ENCODE assay signal across 18 cellular contexts in the genomic region with DNA sequence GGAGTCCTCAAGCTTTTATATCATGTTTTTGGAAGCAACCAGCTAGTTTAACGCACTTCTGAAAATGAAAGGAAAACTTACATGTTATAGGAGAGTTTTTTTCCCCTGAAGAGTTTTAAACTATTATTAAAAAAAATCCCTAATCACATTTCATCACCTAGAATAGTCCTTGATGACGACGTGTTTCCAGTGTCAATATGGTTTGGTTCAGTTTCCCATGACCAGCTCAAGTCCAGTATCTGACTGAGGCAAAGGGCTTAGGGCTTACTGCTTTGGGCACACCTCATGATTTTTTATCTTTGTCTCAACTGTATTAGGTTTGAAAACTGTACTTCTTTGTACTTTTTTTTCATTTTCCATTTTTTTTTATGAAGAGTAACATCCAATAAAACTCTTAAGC. TPM values are rescaled to one million over a fixed set of nuclear protein-coding genes. Genes with fewer than 3 reads are reported as not detected.
DNase-seq lines count a peak whose midpoint lies in the region; ATAC-seq, FAIRE-seq and TF ChIP-seq lines count a peak whose summit lies in the region.
"Had no signal": no experiment of that assay in that cellular context is flagged by ENCODE, and none has a peak within 500 bp of the region (broad histone marks: within the 10 kb centered on the region; RNA-seq: fewer than 3 reads in every experiment).

No MANE protein-coding gene starts in this region.

- H3K79me2 ChIP-seq in GM12878 (ENCODE audit: control insufficient read depth, insufficient read depth, low read length): peaks cover 68% of the 10 kb centered on the region

- H3K4me3 ChIP-seq in HEK293 (ENCODE audit: low read depth, low read length): no peak overlapping the region
- H3K4me3 ChIP-seq in GM12878: 0 out of 2 replicates have a peak overlapping the region, but pooled peaks have one; percentile 3
- H3K4me3 ChIP-seq: left ventricle myocardium inferior, tibial nerve had no signal

- CTCF ChIA-PET in HEK293 (lab: Yijun Ruan, JAX) (interaction anchor here (0.7 to 4.6 kb wide), 4 partner anchors 12 to 326 kb away, joined by 3 to 33 read pairs (median 3); no protein-coding TSS in a partner anchor), GM12878 (lab: Yijun Ruan, JAX) (interaction anchor here (0.9 to 2.8 kb wide), 3 partner anchors 12 to 37 kb away, joined by 4 to 18 read pairs (median 4); partner anchors contain the start of gene URI1)

- intact Hi-C loops in GM12878 (cut with micrococcal nuclease; ENCODE audit: unreplicated experiment): no loop called here

- TF ChIP-seq RAD21 in GM12878 (IDR thresholded peaks at IDR 0.05; ENCODE audit: insufficient read depth, low read depth, low read length): no peak

- TF ChIP-seq EP300 in GM12878 (IDR thresholded peaks at IDR 0.05; ENCODE audit: borderline replicate concordance in 1 of 2, control insufficient read depth in 1 of 2, low read depth in 2 of 2, low read length in 2 of 2): no peak

- H3K27ac ChIP-seq in HEK293 (ENCODE audit: extremely low read depth, low read depth, low read length) (no peak overlapping the region), GM12878 (ENCODE audit: control insufficient read depth, insufficient read depth) (peak overlapping the region; percentile 42)
- H3K27ac ChIP-seq: left ventricle myocardium inferior, tibial nerve had no signal

- no peak for TF ChIP-seq CTCF in HEK293 (tag by site-specific recombination; IDR thresholded peaks at IDR 0.05)
- TF ChIP-seq CTCF in GM12878 (IDR thresholded peaks at IDR 0.05 in 2 of 3, conservative IDR thresholded peaks at IDR 0.05 in 1 of 3; ENCODE audit: control insufficient read depth in 2 of 3, extremely low read depth in 1 of 3, insufficient read depth in 1 of 3, low read depth in 3 of 3, low read length in 3 of 3): no peak

- no peak for FAIRE-seq in GM12878 (lab: Jason Lieb, UNC)

- no peaks in the 10 kb centered on the region for H3K27me3 Mint-ChIP-seq in stimulated activated naive CD8-positive, alpha-beta T cell treated with anti-CD3 and anti-CD28 coated beads, Interleukin-15, Interleukin-2, amounts not matched to agents 100 ng/mL and 50 ng/mL, for 24 hours
- H3K27me3 Mint-ChIP-seq in stimulated activated naive CD8-positive, alpha-beta T cell treated with anti-CD3 and anti-CD28 coated beads, Interleukin-15, amount 100 ng/mL, for 72 hours: no peaks in the 10 kb centered on the region

- peak overlapping the region; percentile 1 for H3K27ac Mint-ChIP-seq in stimulated activated naive CD8-positive, alpha-beta T cell treated with anti-CD3 and anti-CD28 coated beads, Interleukin-15, Interleukin-2, amounts not matched to agents 100 ng/mL and 50 ng/mL, for 24 hours
- H3K27ac Mint-ChIP-seq in stimulated activated naive CD8-positive, alpha-beta T cell treated with anti-CD3 and anti-CD28 coated beads, Interleukin-15, amount 100 ng/mL, for 72 hours: peak overlapping the region; percentile 19 to 25

- no peaks in the 10 kb centered on the region for H3K27me3 ChIP-seq in GM12878 (replicated peaks in 1 of 2; ENCODE audit: control insufficient read depth in 2 of 2, insufficient read depth in 2 of 2, low read length in 1 of 2)
- H3K27me3 ChIP-seq: tibial nerve had no signal

- H3K36me3 ChIP-seq in HEK293 (ENCODE audit: control insufficient read depth in 2 of 2, insufficient read depth in 1 of 2, low read length in 2 of 2) (peaks cover 0 to 4% of the 10 kb centered on the region in 2 experiments; a peak in 1 of 3 replicates), GM12878 (ENCODE audit: control insufficient read depth in 2 of 2, insufficient read depth in 2 of 2, low read length in 1 of 2) (no peaks in the 10 kb centered on the region)
- H3K36me3 ChIP-seq: left ventricle myocardium inferior, tibial nerve had no signal

- peak overlapping the region; percentile 40 for H3K4me2 ChIP-seq in GM12878 (ENCODE audit: control insufficient read depth, insufficient read depth)

- H3K9me3 ChIP-seq in HEK293 (ENCODE audit: control insufficient read depth, insufficient read depth, low read depth, low read length): no peaks in the 10 kb centered on the region
- no peaks in the 10 kb centered on the region; the same call in 1 of the 3 replicates for H3K9me3 ChIP-seq in GM12878 (replicated peaks; ENCODE audit: control insufficient read depth, insufficient read depth, low read length)
- H3K9me3 ChIP-seq: left ventricle myocardium inferior, tibial nerve had no signal

- no peak overlapping the region for H3K9ac ChIP-seq in GM12878 (ENCODE audit: control insufficient read depth, insufficient read depth, low read length)

- POLR2A ChIA-PET in HEK293 (lab: Yijun Ruan, JAX): interaction anchor here (0.9 kb wide), 1 partner anchor 32 kb away, joined by 3 read pairs; no protein-coding TSS in a partner anchor
- POLR2A ChIA-PET in GM12878 (lab: Charles Lee): interaction anchor here (0.7 to 0.9 kb wide), 2 partner anchors 10 to 32 kb away, joined by 3 read pairs; no protein-coding TSS in a partner anchor

- no peak for DNase-seq in stimulated activated naive CD8-positive, alpha-beta T cell treated with anti-CD3 and anti-CD28 coated beads, Interleukin-15, Interleukin-2, amounts not matched to agents 100 U/mL and 50 U/mL, for 24 hours
- DNase-seq in GM12878 (ENCODE audit: low read depth, low spot score): no peak
- DNase-seq in stimulated activated naive CD8-positive, alpha-beta T cell treated with anti-CD3 and anti-CD28 coated beads, Interleukin-15, amount 100 ng/mL, for 72 hours: no peak
- DNase-seq in MV-4-11 (lab: John Stamatoyannopoulos, UW): no peak
- DNase-seq in germinal center (ENCODE audit: low spot score): no peak
- DNase-seq: AML-193, GDM1, Karpas-422, left ventricle myocardium inferior, NCI-H1436 treated with DMSO at 0.1 percent for 48 hours, NCI-H2227 treated with DMSO at 0.1 percent for 48 hours, posterior cingulate gyrus, T-helper 1 cell had no signal

- RAD21 ChIA-PET in GM12878 (lab: Charles Lee; ENCODE audit: unreplicated experiment): interaction anchor here (1.0 to 1.1 kb wide), 2 partner anchors 36 to 52 kb away, joined by 3 to 4 read pairs; partner anchors contain the start of gene URI1

- peaks cover 14% of the 10 kb centered on the region for H3K36me3 Mint-ChIP-seq in stimulated activated naive CD8-positive, alpha-beta T cell treated with anti-CD3 and anti-CD28 coated beads, Interleukin-15, Interleukin-2, amounts not matched to agents 100 ng/mL and 50 ng/mL, for 24 hours (ENCODE audit: low read depth)

- in situ Hi-C loops in GM12878 (cut with MboI): no loop called here

- peaks cover 66% of the 10 kb centered on the region for H3K4me1 Mint-ChIP-seq in stimulated activated naive CD8-positive, alpha-beta T cell treated with anti-CD3 and anti-CD28 coated beads, Interleukin-15, Interleukin-2, amounts not matched to agents 100 ng/mL and 50 ng/mL, for 24 hours (ENCODE audit: low read depth)
- H3K4me1 Mint-ChIP-seq in stimulated activated naive CD8-positive, alpha-beta T cell treated with anti-CD3 and anti-CD28 coated beads, Interleukin-15, amount 100 ng/mL, for 72 hours: peaks cover 58% of the 10 kb centered on the region

- ATAC-seq in stimulated activated naive CD8-positive, alpha-beta T cell treated with anti-CD3 and anti-CD28 coated beads, Interleukin-15, Interleukin-2, amounts not matched to agents 100 U/mL and 50 U/mL, for 24 hours: no peak
- peak; percentile 69 for ATAC-seq in GM12878
- ATAC-seq in stimulated activated naive CD8-positive, alpha-beta T cell treated with anti-CD3 and anti-CD28 coated beads, Interleukin-15, amount 100 ng/mL, for 72 hours: peak; percentile 63
- ATAC-seq in GM21390 (IDR thresholded peaks at IDR 0.05; ENCODE audit: unreplicated experiment): no peak
- ATAC-seq: Right ventricle myocardium inferior had no signal

- WGBS in GM12878 (ENCODE audit: insufficient coverage, insufficient replicate concordance, low lambda C conversion rate, missing lambda C conversion rate): 99% methylated on average over 3 of the region's 3 CpGs

- H2AFZ ChIP-seq in GM12878 (ENCODE audit: control insufficient read depth, low read depth, low read length): no peak overlapping the region

- no peak for TF ChIP-seq POLR2A in GM12878 (IDR thresholded peaks at IDR 0.05; ENCODE audit: low read depth, low read length)

- H3K4me1 ChIP-seq in HEK293 (ENCODE audit: control insufficient read depth, insufficient read depth, low read length) (peaks cover 48% of the 10 kb centered on the region), GM12878 (ENCODE audit: control insufficient read depth, insufficient read depth, low read length) (no peaks in the 10 kb centered on the region)

- SMC1A ChIA-PET in GM12878 (lab: Charles Lee; ENCODE audit: uncharacterized antibody, unreplicated experiment): interaction anchor here (0.7 to 1.9 kb wide), 10 partner anchors 8 to 52 kb away, joined by 3 to 10 read pairs (median 4); no protein-coding TSS in a partner anchor

- no TSS peak for BruUV-seq in GM12878 (replicated peaks; lab: Mats Ljungman, UMichigan)

- H3K9me3 Mint-ChIP-seq in stimulated activated naive CD8-positive, alpha-beta T cell treated with anti-CD3 and anti-CD28 coated beads, Interleukin-15, Interleukin-2, amounts not matched to agents 100 ng/mL and 50 ng/mL, for 24 hours: no peaks in the 10 kb centered on the region
- H3K9me3 Mint-ChIP-seq in stimulated activated naive CD8-positive, alpha-beta T cell treated with anti-CD3 and anti-CD28 coated beads, Interleukin-15, amount 100 ng/mL, for 72 hours: no peaks in the 10 kb centered on the region

- no peaks in the 10 kb centered on the region for H4K20me1 ChIP-seq in GM12878 (ENCODE audit: control insufficient read depth, insufficient read depth)

- peak overlapping the region; percentile 37 for H3K4me3 Mint-ChIP-seq in stimulated activated naive CD8-positive, alpha-beta T cell treated with anti-CD3 and anti-CD28 coated beads, Interleukin-15, Interleukin-2, amounts not matched to agents 100 ng/mL and 50 ng/mL, for 24 hours
- H3K4me3 Mint-ChIP-seq in stimulated activated naive CD8-positive, alpha-beta T cell treated with anti-CD3 and anti-CD28 coated beads, Interleukin-15, amount 100 ng/mL, for 72 hours: peak overlapping the region; percentile 41 to 59

RNA-seq across cellular contexts. Expression of gene URI1, which starts 36.1 kb away (rescaled TPM):
- 108 and 110 TPM in 2 replicates for total RNA-seq in GM12878 (2013; cell fraction: nucleolus; rRNA removed)
- total RNA-seq in GM12878 (2014; rRNA removed) (45.0 and 53.7 TPM in 2 replicates), GM12878 (2014; rRNA removed; fragmentation: Illumina TruSeq; extraction: Trizol) (71.5 and 72.2 TPM in 2 replicates), GM12878 (2021) (59.3 and 63.8 TPM in 2 replicates)
- polyA plus RNA-seq in GM12878 (2011; ENCODE audit: low read depth): 33.4 TPM
- polyA plus RNA-seq in GM12878 (2011; rRNA removed) (94.2 and 131 TPM in 2 replicates), GM12878 (2014; fragmentation: Illumina TruSeq; extraction: Trizol) (72.5 and 91.8 TPM in 2 replicates), GM12878 (2014; fragmentation: Nextera tagmentation; extraction: Ambion mirVana) (10 to 100 TPM; 19.6 to 30.4 TPM), GM12878 (2014; rRNA removed) (48.1 and 50.8 TPM in 2 replicates), GM12878 (2016; fragmentation: Nextera tagmentation; extraction: Ambion mirVana) (10 to 100 TPM; 15.2 to 16.8 TPM)
- polyA plus RNA-seq in GM12878 (2011; cell fraction: cytosol; rRNA removed): 28.8 and 31.4 TPM in 2 replicates
- 53.1 and 54.4 TPM in 2 replicates for polyA plus RNA-seq in GM12878 (2011; cell fraction: nucleus; rRNA removed)
- 44.6 and 52.6 TPM in 2 replicates for polyA plus RNA-seq in GM12878 (2012)
- 58.7 and 178 TPM in 2 replicates for polyA minus RNA-seq in GM12878 (2011; rRNA and poly(A)+ RNA removed)
- polyA minus RNA-seq in GM12878 (2011; cell fraction: cytosol; rRNA and poly(A)+ RNA removed): 24.7 and 27.6 TPM in 2 replicates
- polyA minus RNA-seq in GM12878 (2011; cell fraction: nucleus; rRNA and poly(A)+ RNA removed): 45.5 and 76.9 TPM in 2 replicates

Comparison
In these comparisons a context has a peak if more than half of its experiments do, and no peak if none do; other contexts are left out.
1. ATAC-seq: peak in GM12878 (single experiment) and stimulated activated naive CD8-positive, alpha-beta T cell treated with anti-CD3 and anti-CD28 coated beads, Interleukin-15, amount 100 ng/mL, for 72 hours (single experiment); none in stimulated activated naive CD8-positive, alpha-beta T cell treated with anti-CD3 and anti-CD28 coated beads, Interleukin-15, Interleukin-2, amounts not matched to agents 100 U/mL and 50 U/mL, for 24 hours (single experiment) and GM21390 (single experiment).